In the genomic region with DNA sequence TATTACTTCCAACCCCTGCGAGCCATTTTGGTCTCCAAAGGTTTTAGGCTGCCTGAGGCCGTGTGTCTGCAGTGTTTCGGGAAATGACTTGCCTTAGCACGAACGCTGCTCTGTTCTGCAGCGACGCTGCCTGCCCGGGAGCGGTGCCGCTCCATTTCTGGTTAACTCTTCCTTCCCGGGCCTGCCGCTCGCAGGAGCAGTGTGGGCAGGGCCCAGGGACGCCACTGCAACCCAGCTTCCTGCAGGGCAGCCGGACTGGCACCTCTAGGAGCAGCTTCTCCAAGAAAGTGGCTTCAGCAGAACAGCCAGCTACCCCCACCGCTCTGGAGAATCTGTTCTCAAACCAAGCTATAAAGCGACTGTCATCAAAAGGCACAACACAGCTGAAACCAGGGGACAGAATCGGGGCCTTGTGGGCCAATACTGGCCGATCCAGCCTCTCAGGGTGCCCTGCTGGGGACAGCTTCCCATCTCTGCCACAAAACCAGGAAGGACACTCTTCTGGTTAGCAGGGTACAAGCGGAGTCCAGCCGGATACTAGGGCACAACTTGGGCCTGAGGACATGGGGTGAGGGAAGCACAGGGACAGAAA, we compare ENCODE assay signal across 9 cellular contexts.
DNase-seq lines count a peak whose midpoint lies in the region; ATAC-seq and TF ChIP-seq lines count a peak whose summit lies in the region.
"Had no signal": no experiment of that assay in that cellular context is flagged by ENCODE, and none has a peak within 500 bp of the region (broad histone marks: within the 10 kb centered on the region; RNA-seq: fewer than 3 reads in every experiment).

No MANE protein-coding gene starts in this region.

- no peaks in the 10 kb centered on the region for H3K9me3 Mint-ChIP-seq in activated CD4-positive, alpha-beta T cell treated with anti-CD3 and anti-CD28 coated beads, Interleukin-2, amount 10 ng/mL, durations not matched to agents 7 days and 5 days
- H3K9me3 Mint-ChIP-seq: memory B cell had no signal

- in situ Hi-C loops in KBM-7 (cut with MboI; ENCODE audit: low pct_unique_long_range_greater_than_20kb, low sequenced_read_pairs), result no loop called here

- H3K27me3 ChIP-seq in stomach, result peaks cover 0 to 4% (median 0%) of the 10 kb centered on the region in 3 donors

- H3K27me3 Mint-ChIP-seq in activated CD4-positive, alpha-beta T cell treated with anti-CD3 and anti-CD28 coated beads, Interleukin-2, amount 10 ng/mL, durations not matched to agents 7 days and 5 days, result peaks cover 1% of the 10 kb centered on the region

- no peaks in the 10 kb centered on the region for H3K4me1 Mint-ChIP-seq in activated CD4-positive, alpha-beta T cell treated with anti-CD3 and anti-CD28 coated beads, Interleukin-2, amount 10 ng/mL, durations not matched to agents 7 days and 5 days
- H3K4me1 Mint-ChIP-seq: memory B cell had no signal

- H3K36me3 ChIP-seq in stomach, result no peaks in the 10 kb centered on the region

- POLR2A ChIA-PET in activated CD4-positive, alpha-beta T cell treated with anti-CD3 and anti-CD28 coated beads, Interleukin-2, amount 10 ng/mL, durations not matched to agents 7 days and 5 days (lab: Charles Lee), result no interaction called here

- H3K36me3 Mint-ChIP-seq in activated CD4-positive, alpha-beta T cell treated with anti-CD3 and anti-CD28 coated beads, Interleukin-2, amount 10 ng/mL, durations not matched to agents 7 days and 5 days (ENCODE audit: low read depth), result no peaks in the 10 kb centered on the region
- H3K36me3 Mint-ChIP-seq: memory B cell had no signal

- CTCF ChIA-PET in activated CD4-positive, alpha-beta T cell treated with anti-CD3 and anti-CD28 coated beads, Interleukin-2, amount 10 ng/mL, durations not matched to agents 7 days and 5 days (lab: Charles Lee), result no interaction called here

- H3K27ac Mint-ChIP-seq in activated CD4-positive, alpha-beta T cell treated with anti-CD3 and anti-CD28 coated beads, Interleukin-2, amount 10 ng/mL, durations not matched to agents 7 days and 5 days, result no peak overlapping the region
- H3K27ac Mint-ChIP-seq: memory B cell had no signal

- H3K4me3 Mint-ChIP-seq in activated CD4-positive, alpha-beta T cell treated with anti-CD3 and anti-CD28 coated beads, Interleukin-2, amount 10 ng/mL, durations not matched to agents 7 days and 5 days, result no peak overlapping the region
- H3K4me3 Mint-ChIP-seq: memory B cell had no signal

- TF ChIP-seq CTCF in stomach (IDR thresholded peaks at IDR 0.05), result no peak

- no peak for TF ChIP-seq EP300 in stomach (IDR thresholded peaks at IDR 0.05)

- intact Hi-C loops in left colon (cut with DNase I, micrococcal nuclease), result no loop called here
- intact Hi-C loops in stomach (cut with DNase I; ENCODE audit: low total_unique reads), result no loop called here

- 17 to 31% (median 21%) methylated on average over 16 to 21 of the region's 21 CpGs for WGBS in stomach, 5 donors

- H3K4me3 ChIP-seq in stomach, result peak overlapping the region; percentile 15 to 26 (median 24)

- DNase-seq in KBM-7 (peak; percentile 5), cerebellar cortex (ENCODE audit: low spot score) (peak; percentile 71), left colon (peak; percentile 20 to 30), stomach (peak; percentile 35), retina (no peak), NCI-H345 (lab: John Stamatoyannopoulos, UW) (no peak)
- no peak for DNase-seq in activated CD8-positive, alpha-beta memory T cell treated with anti-CD3 and anti-CD28 coated beads, Interleukin-2, amount 50 U/mL, for 48 hours
- no peak for DNase-seq in activated CD4-positive, alpha-beta T cell treated with anti-CD3 and anti-CD28 coated beads, Interleukin-2, amount 10 ng/mL, durations not matched to agents 7 days and 5 days

- no peak for TF ChIP-seq POLR2A in stomach (IDR thresholded peaks at IDR 0.05)

- ATAC-seq in left colon, result peak; percentile 58

- H3K4me1 ChIP-seq in stomach, result peaks cover 5 to 25% (median 13%) of the 10 kb centered on the region in 4 donors

- H3K27ac ChIP-seq in stomach, result peak overlapping the region in 3 of 5 donors; percentile 18 to 28 (median 23)

- no peaks in the 10 kb centered on the region for H3K9me3 ChIP-seq in stomach

Comparison
In these comparisons a context has a peak if more than half of its experiments do, and no peak if none do; other contexts are left out.
1. DNase-seq: peak in KBM-7 (single experiment), cerebellar cortex (single experiment), left colon (2 of 2) and stomach (single experiment); none in retina (single experiment), NCI-H345 (single experiment), activated CD8-positive, alpha-beta memory T cell treated with anti-CD3 and anti-CD28 coated beads, Interleukin-2, amount 50 U/mL, for 48 hours (single experiment) and activated CD4-positive, alpha-beta T cell treated with anti-CD3 and anti-CD28 coated beads, Interleukin-2, amount 10 ng/mL, durations not matched to agents 7 days and 5 days (single experiment).